14 cellular contexts compared by ENCODE assay signal in genomic region chr19:41933693-41934426, GRCh38. TPM values are rescaled to one million over a fixed set of nuclear protein-coding genes. Genes with fewer than 3 reads are reported as not detected.
A peak's percentile ranks its signal among the peaks of the same experiment; 100 is the strongest.
DNase-seq lines count a peak whose midpoint lies in the region; ATAC-seq and TF ChIP-seq lines count a peak whose summit lies in the region.
"Had no signal": no experiment of that assay in that cellular context is flagged by ENCODE, and none has a peak within 500 bp of the region (broad histone marks: within the 10 kb centered on the region; RNA-seq: fewer than 3 reads in every experiment).

No MANE protein-coding gene starts in this region.

- H3K27ac Mint-ChIP-seq in T-helper 1 cell treated with Interleukin-12 subunit alpha and Interleukin-12 subunit beta and Interleukin-4 antibody, amounts not matched to agents 30 μg/mL and 1 μg/mL, for 36 hours: peak overlapping the region; percentile 66
- peak overlapping the region; percentile 84 for H3K27ac Mint-ChIP-seq in CD8-positive, alpha-beta T cell
- H3K27ac Mint-ChIP-seq in glutamatergic neuron (ENCODE audit: unreplicated experiment) (peak overlapping the region; percentile 69), neural progenitor cell (no peak overlapping the region)

- H3K4me1 Mint-ChIP-seq in T-helper 1 cell treated with Interleukin-12 subunit alpha and Interleukin-12 subunit beta and Interleukin-4 antibody, amounts not matched to agents 30 μg/mL and 1 μg/mL, for 36 hours (ENCODE audit: low read depth): peaks cover 42% of the 10 kb centered on the region
- H3K4me1 Mint-ChIP-seq in CD8-positive, alpha-beta T cell (ENCODE audit: low read depth): peaks cover 65% of the 10 kb centered on the region
- H3K4me1 Mint-ChIP-seq in glutamatergic neuron (ENCODE audit: low read depth, unreplicated experiment): peaks cover 54% of the 10 kb centered on the region
- H3K4me1 Mint-ChIP-seq in neural progenitor cell: peaks cover 15% of the 10 kb centered on the region

- no peaks in the 10 kb centered on the region for H3K36me3 ChIP-seq in CD8-positive, alpha-beta T cell (ENCODE audit: insufficient read depth, low read length)
- no peaks in the 10 kb centered on the region for H3K36me3 ChIP-seq in neural progenitor cell

- no peaks in the 10 kb centered on the region for H3K9me3 Mint-ChIP-seq in T-helper 1 cell treated with Interleukin-12 subunit alpha and Interleukin-12 subunit beta and Interleukin-4 antibody, amounts not matched to agents 30 μg/mL and 1 μg/mL, for 36 hours
- H3K9me3 Mint-ChIP-seq in CD8-positive, alpha-beta T cell: no peaks in the 10 kb centered on the region
- peaks cover 19% of the 10 kb centered on the region for H3K9me3 Mint-ChIP-seq in glutamatergic neuron (ENCODE audit: unreplicated experiment)
- no peaks in the 10 kb centered on the region for H3K9me3 Mint-ChIP-seq in neural progenitor cell

- H3K4me3 Mint-ChIP-seq in T-helper 1 cell treated with Interleukin-12 subunit alpha and Interleukin-12 subunit beta and Interleukin-4 antibody, amounts not matched to agents 30 μg/mL and 1 μg/mL, for 36 hours: no peak overlapping the region
- peak overlapping the region; percentile 29 for H3K4me3 Mint-ChIP-seq in CD8-positive, alpha-beta T cell
- peak overlapping the region; percentile 67 for H3K4me3 Mint-ChIP-seq in glutamatergic neuron (ENCODE audit: unreplicated experiment)
- H3K4me3 Mint-ChIP-seq in neural progenitor cell: no peak overlapping the region

- POLR2A ChIA-PET in CD8-positive, alpha-beta T cell (lab: Charles Lee): no interaction called here

- no peak for DNase-seq in T-helper 1 cell
- peak in 1 of 7 experiments; percentile 20 for DNase-seq in CD8-positive, alpha-beta T cell
- DNase-seq in NOMO-1 treated with DMSO at 0.1 percent for 48 hours (lab: John Stamatoyannopoulos, UW; ENCODE audit: unreplicated experiment): peak; percentile 31
- no peak for DNase-seq in glutamatergic neuron
- DNase-seq in medulla oblongata (ENCODE audit: extremely low spot score): no peak
- DNase-seq in neural progenitor cell (ENCODE audit: low spot score): no peak
- DNase-seq: activated CD8-positive, alpha-beta memory T cell treated with anti-CD3 and anti-CD28 coated beads for 24 hours; midbrain; NCI-H2171 treated with DMSO at 0.1 percent for 48 hours had no signal

- peaks cover 34% of the 10 kb centered on the region for H3K27me3 Mint-ChIP-seq in T-helper 1 cell treated with Interleukin-12 subunit alpha and Interleukin-12 subunit beta and Interleukin-4 antibody, amounts not matched to agents 30 μg/mL and 1 μg/mL, for 36 hours (ENCODE audit: low read depth)
- H3K27me3 Mint-ChIP-seq in CD8-positive, alpha-beta T cell (ENCODE audit: low read depth): no peaks in the 10 kb centered on the region
- H3K27me3 Mint-ChIP-seq in glutamatergic neuron (ENCODE audit: unreplicated experiment): peaks cover 26% of the 10 kb centered on the region
- peaks cover 69% of the 10 kb centered on the region for H3K27me3 Mint-ChIP-seq in neural progenitor cell (ENCODE audit: insufficient read depth, low read depth)

- intact Hi-C loops in CD8-positive, alpha-beta T cell (cut with DNase I, micrococcal nuclease): loop anchor here (1.0 to 2.0 kb wide), 5 partner anchors 17 to 61 kb away; no protein-coding TSS in a partner anchor

- no peak for TF ChIP-seq CTCF in CD8-positive, alpha-beta T cell (IDR thresholded peaks at IDR 0.05)
- TF ChIP-seq CTCF in glutamatergic neuron (IDR thresholded peaks at IDR 0.05; ENCODE audit: partially characterized antibody, unreplicated experiment) (no peak), neural progenitor cell (IDR thresholded peaks at IDR 0.05) (no peak)

- no peak overlapping the region for H3K4me2 ChIP-seq in neural progenitor cell

- H3K4me1 ChIP-seq in CD8-positive, alpha-beta T cell (ENCODE audit: insufficient read depth, low read length): peaks cover 51% of the 10 kb centered on the region
- peaks cover 2% of the 10 kb centered on the region for H3K4me1 ChIP-seq in neural progenitor cell

- no peak overlapping the region for H3K9ac ChIP-seq in neural progenitor cell

- peaks cover 4% of the 10 kb centered on the region for H3K36me3 Mint-ChIP-seq in T-helper 1 cell treated with Interleukin-12 subunit alpha and Interleukin-12 subunit beta and Interleukin-4 antibody, amounts not matched to agents 30 μg/mL and 1 μg/mL, for 36 hours (ENCODE audit: low read depth)
- H3K36me3 Mint-ChIP-seq in CD8-positive, alpha-beta T cell: no peaks in the 10 kb centered on the region
- H3K36me3 Mint-ChIP-seq in glutamatergic neuron (ENCODE audit: unreplicated experiment): no peaks in the 10 kb centered on the region
- H3K36me3 Mint-ChIP-seq in neural progenitor cell: no peaks in the 10 kb centered on the region

- H2AFZ ChIP-seq in neural progenitor cell (replicated peaks): no peak overlapping the region

- H3K9me3 ChIP-seq in CD8-positive, alpha-beta T cell (ENCODE audit: low read length): no peaks in the 10 kb centered on the region
- no peaks in the 10 kb centered on the region for H3K9me3 ChIP-seq in neural progenitor cell (ENCODE audit: low read depth)

- CTCF ChIA-PET in CD8-positive, alpha-beta T cell (lab: Charles Lee): interaction anchor here (0.8 to 3.4 kb wide), 10 partner anchors 11 to 74 kb away, joined by 3 to 23 read pairs (median 6); partner anchors contain the start of gene RPS19

- no peak overlapping the region for H3K27ac ChIP-seq in CD8-positive, alpha-beta T cell (ENCODE audit: low read depth, low read length)
- H3K27ac ChIP-seq in neural progenitor cell: no peak overlapping the region

- H3F3A ChIP-seq in neural progenitor cell (ENCODE audit: low read depth): peaks cover 23% of the 10 kb centered on the region

- H3K27me3 ChIP-seq in CD8-positive, alpha-beta T cell (ENCODE audit: insufficient read depth, low read length): no peaks in the 10 kb centered on the region
- H3K27me3 ChIP-seq in neural progenitor cell: peaks cover 99% of the 10 kb centered on the region

- H4K20me1 ChIP-seq in neural progenitor cell (ENCODE audit: low read depth): peaks cover 34% of the 10 kb centered on the region

- no peaks in the 10 kb centered on the region for H3K79me2 ChIP-seq in neural progenitor cell (ENCODE audit: low read depth)

- no peak overlapping the region for H3K4me3 ChIP-seq in CD8-positive, alpha-beta T cell (ENCODE audit: low read depth, low read length)
- H3K4me3 ChIP-seq in neural progenitor cell: no peak overlapping the region

- ATAC-seq in CD8-positive, alpha-beta T cell: no peak
- ATAC-seq in GM21825 (IDR thresholded peaks at IDR 0.05; ENCODE audit: unreplicated experiment): no peak

RNA-seq across cellular contexts. Expression of gene ERFL, which starts 5.6 kb away (rescaled TPM):
- 1 to 10 TPM; 5.4 to 6.8 TPM for total RNA-seq in CD8-positive, alpha-beta T cell
- total RNA-seq in glutamatergic neuron (ENCODE audit: unreplicated experiment) (1.6 TPM), neural progenitor cell (ENCODE audit: low replicate concordance) (0.22 and 0.65 TPM in 2 replicates)
- total RNA-seq: cerebellum, glomerular endothelial cell, MCF 10A had no signal

RNA-seq across cellular contexts. Expression of gene RABAC1, which starts 25.3 kb away (rescaled TPM):
- 100 to 1,000 TPM in 1 of 2 experiments, 10 to 100 TPM in 1; 99.5 to 114 TPM for total RNA-seq in CD8-positive, alpha-beta T cell
- total RNA-seq in glutamatergic neuron (ENCODE audit: unreplicated experiment) (139 TPM), neural progenitor cell (ENCODE audit: low replicate concordance) (33.1 and 108 TPM in 2 replicates)

RNA-seq across cellular contexts. Expression of gene ARHGEF1, which starts 50.9 kb away (rescaled TPM):
- 1,000 to 10,000 TPM; 1,125 to 1,160 TPM for total RNA-seq in CD8-positive, alpha-beta T cell
- total RNA-seq in glutamatergic neuron (ENCODE audit: unreplicated experiment): 78.7 TPM
- total RNA-seq in neural progenitor cell (ENCODE audit: low replicate concordance): 10.9 and 25.2 TPM in 2 replicates

RNA-seq across cellular contexts. Expression of gene CD79A, which starts 56.8 kb away (rescaled TPM):
- total RNA-seq in CD8-positive, alpha-beta T cell: 10 to 100 TPM; 19.5 to 19.6 TPM
- total RNA-seq in glutamatergic neuron (ENCODE audit: unreplicated experiment) (not detected), neural progenitor cell (ENCODE audit: low replicate concordance) (0.11 and 0.25 TPM in 2 replicates)
- total RNA-seq: cerebellum, MCF 10A had no signal

Comparison
In these comparisons a context has a peak if more than half of its experiments do, and no peak if none do; other contexts are left out.
1. H3K4me3 Mint-ChIP-seq: peak in CD8-positive, alpha-beta T cell (single experiment) and glutamatergic neuron (single experiment); none in T-helper 1 cell treated with Interleukin-12 subunit alpha and Interleukin-12 subunit beta and Interleukin-4 antibody, amounts not matched to agents 30 μg/mL and 1 μg/mL, for 36 hours (single experiment) and neural progenitor cell (single experiment).
2. RNA of gene ARHGEF1, which starts 50.9 kb away (total RNA-seq): 1,125 to 1,160 TPM in CD8-positive, alpha-beta T cell; 78.7 TPM in glutamatergic neuron (single experiment) and 10.9 to 25.2 TPM in neural progenitor cell; every median in the first group is over 10 times any median in the second.